ENCODE assay signal across 9 cellular contexts in the genomic region with DNA sequence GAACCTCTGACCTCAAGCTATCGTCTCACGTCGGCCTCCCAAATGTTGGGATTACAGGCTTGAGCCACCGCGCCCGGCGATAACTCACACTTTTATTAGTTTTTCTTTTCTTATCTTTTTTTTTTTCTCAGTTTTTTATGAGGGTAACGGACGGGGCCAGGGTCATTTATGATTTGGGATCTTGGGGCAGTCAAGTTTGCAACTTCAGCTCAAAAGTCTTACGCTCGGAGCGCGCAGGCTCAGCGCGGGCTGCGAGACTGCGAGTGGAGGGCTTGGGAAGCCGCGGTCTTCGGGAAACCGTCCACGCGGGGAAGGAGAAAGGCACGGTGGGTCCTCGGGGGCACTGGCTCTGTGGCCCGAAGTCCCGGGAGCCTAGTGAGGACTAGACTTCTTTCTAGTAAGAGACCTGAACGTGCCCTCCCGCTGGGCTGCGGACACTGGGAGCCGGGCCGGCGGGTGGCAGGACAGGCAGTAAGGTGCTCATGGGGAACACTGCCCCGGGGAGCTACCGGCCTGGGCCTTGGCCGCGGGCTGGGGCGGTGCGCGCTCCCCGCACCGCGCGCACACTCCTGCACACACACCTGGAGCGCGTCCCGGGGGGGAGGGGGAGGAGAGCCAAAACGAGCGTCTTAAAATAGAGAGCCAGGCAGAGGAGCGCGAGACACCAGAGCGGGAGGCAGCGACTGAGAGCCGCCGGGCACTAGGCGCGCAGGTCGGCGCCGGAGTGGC. TPM values are rescaled to one million over a fixed set of nuclear protein-coding genes. Genes with fewer than 3 reads are reported as not detected.
A peak's percentile ranks its signal among the peaks of the same experiment; 100 is the strongest.
DNase-seq lines count a peak whose midpoint lies in the region; ATAC-seq and TF ChIP-seq lines count a peak whose summit lies in the region.
"Had no signal": no experiment of that assay in that cellular context is flagged by ENCODE, and none has a peak within 500 bp of the region (broad histone marks: within the 10 kb centered on the region; RNA-seq: fewer than 3 reads in every experiment).

No MANE protein-coding gene starts in this region.

- no peaks in the 10 kb centered on the region for H3K9me3 ChIP-seq in neural progenitor cell (ENCODE audit: low read depth)

- peak overlapping the region; percentile 68 for H3K4me3 ChIP-seq in epithelial cell of proximal tubule (ENCODE audit: low read depth, low read length)
- peak overlapping the region; percentile 51 for H3K4me3 ChIP-seq in neural progenitor cell

- peaks cover 26% of the 10 kb centered on the region for H3K4me1 ChIP-seq in neural progenitor cell

- no peak for ATAC-seq in GM18909 (IDR thresholded peaks at IDR 0.05; ENCODE audit: poor library complexity, unreplicated experiment)
- no peak for ATAC-seq in GM18861 (IDR thresholded peaks at IDR 0.05; ENCODE audit: unreplicated experiment)

- peaks cover 74% of the 10 kb centered on the region for H3K27me3 Mint-ChIP-seq in neural progenitor cell (ENCODE audit: insufficient read depth, low read depth)

- peak; percentile 37 for DNase-seq in GM13976 (ENCODE audit: low spot score)
- DNase-seq in NCI-H774 (lab: John Stamatoyannopoulos, UW) = peak; percentile 29
- DNase-seq in epithelial cell of proximal tubule (ENCODE audit: low read depth) = no peak
- DNase-seq in neural progenitor cell (ENCODE audit: low spot score) = no peak
- DNase-seq in UCSD-AML1 (lab: John Stamatoyannopoulos, UW; ENCODE audit: unreplicated experiment) = no peak
- DNase-seq in GM19238 (ENCODE audit: insufficient read length, low spot score) = no peak

- peaks cover 100% of the 10 kb centered on the region for H3K27me3 ChIP-seq in neural progenitor cell

- in situ Hi-C loops in GM13976 (cut with MboI; ENCODE audit: low sequenced_read_pairs, unreplicated experiment) = loop anchor here (25.0 kb wide), 1 partner anchor 362 kb away; no protein-coding TSS in a partner anchor

- TF ChIP-seq CTCF in GM13976 (IDR thresholded peaks at IDR 0.05; ENCODE audit: borderline replicate concordance, control extremely low read depth, extremely low read depth, insufficient read depth, missing control alignments) (no peak), epithelial cell of proximal tubule (conservative IDR thresholded peaks at IDR 0.05; ENCODE audit: low read depth, low read length) (no peak), neural progenitor cell (IDR thresholded peaks at IDR 0.05) (no peak)

- H3K79me2 ChIP-seq in neural progenitor cell (ENCODE audit: low read depth) = no peaks in the 10 kb centered on the region

- no peak overlapping the region for H3K9ac ChIP-seq in neural progenitor cell

- H3K27ac Mint-ChIP-seq in neural progenitor cell = no peak overlapping the region
- H3K27ac Mint-ChIP-seq: dendritic cell treated with granulocyte-macrophage colony-stimulating factor and Interleukin-4, amounts not matched to agents 40 ng/mL and 50 ng/mL, for 4 days had no signal

- H3K4me2 ChIP-seq in neural progenitor cell = peak overlapping the region; percentile 86

- no peak overlapping the region for H3K27ac ChIP-seq in neural progenitor cell

- H2AFZ ChIP-seq in neural progenitor cell (replicated peaks) = no peak overlapping the region

- peaks cover 26% of the 10 kb centered on the region for H3F3A ChIP-seq in neural progenitor cell (ENCODE audit: low read depth)

- peaks cover 19% of the 10 kb centered on the region for H3K4me1 Mint-ChIP-seq in neural progenitor cell

- H3K4me3 Mint-ChIP-seq in neural progenitor cell = peak overlapping the region; percentile 83
- H3K4me3 Mint-ChIP-seq: dendritic cell treated with granulocyte-macrophage colony-stimulating factor and Interleukin-4, amounts not matched to agents 40 ng/mL and 50 ng/mL, for 4 days had no signal

- H3K36me3 Mint-ChIP-seq in neural progenitor cell = no peaks in the 10 kb centered on the region

- H4K20me1 ChIP-seq in neural progenitor cell (ENCODE audit: low read depth) = peaks cover 41% of the 10 kb centered on the region

- H3K9me3 Mint-ChIP-seq in neural progenitor cell = peaks cover 5% of the 10 kb centered on the region
- H3K9me3 Mint-ChIP-seq: dendritic cell treated with granulocyte-macrophage colony-stimulating factor and Interleukin-4, amounts not matched to agents 40 ng/mL and 50 ng/mL, for 4 days had no signal

- H3K36me3 ChIP-seq in neural progenitor cell = no peaks in the 10 kb centered on the region

RNA-seq across cellular contexts. Expression of gene BARX2, which starts 0.5 kb away (rescaled TPM):
- total RNA-seq in epithelial cell of proximal tubule (0.22 and 0.40 TPM in 2 replicates), neural progenitor cell (ENCODE audit: low replicate concordance) (not detected in 2 replicates)

Comparison
In these comparisons a context has a peak if more than half of its experiments do, and no peak if none do; other contexts are left out.
1. DNase-seq: peak in GM13976 (single experiment) and NCI-H774 (single experiment); none in epithelial cell of proximal tubule (single experiment), neural progenitor cell (single experiment), UCSD-AML1 (single experiment) and GM19238 (single experiment).